ENCODE assay signal across 7 cellular contexts in the genomic region with DNA sequence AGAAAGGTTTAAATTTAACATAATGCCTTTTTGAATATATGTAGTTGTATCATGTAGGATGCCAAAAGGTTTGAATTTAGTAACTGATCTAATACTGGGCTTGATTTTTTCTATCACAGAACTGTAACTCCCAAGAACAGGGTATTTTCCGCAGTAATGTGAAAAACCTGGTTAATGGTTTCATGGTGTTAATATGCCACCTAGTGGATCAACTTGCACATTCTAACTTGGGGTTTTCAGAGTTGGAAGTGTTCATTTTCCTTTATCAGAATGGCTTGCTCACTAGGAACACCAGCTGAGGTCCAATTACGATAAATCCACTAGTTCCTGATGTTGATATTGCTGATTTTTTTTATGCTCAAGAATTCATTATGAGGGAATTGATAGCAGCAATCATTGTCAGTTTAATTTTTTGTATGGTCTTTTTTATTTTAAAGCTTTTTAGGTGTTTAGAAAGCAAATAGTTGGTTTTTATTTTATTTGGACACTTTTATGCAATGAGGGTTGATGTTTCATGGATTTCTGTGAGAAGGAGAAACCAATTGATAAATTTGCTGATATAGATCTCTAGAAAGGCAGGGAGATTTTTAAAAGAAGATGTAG.
DNase-seq lines count a peak whose midpoint lies in the region; TF ChIP-seq lines count a peak whose summit lies in the region.

No MANE protein-coding gene starts in this region.

- H3K4me1 ChIP-seq in fibroblast of lung (ENCODE audit: control insufficient read depth, extremely low read depth, insufficient read depth, low read length): no peaks in the 10 kb centered on the region
- peaks cover 2% of the 10 kb centered on the region for H3K4me1 ChIP-seq in neuron (ENCODE audit: insufficient read depth, low read length)

- H3K9ac ChIP-seq in SK-N-MC (ENCODE audit: insufficient read length): no peak overlapping the region
- no peak overlapping the region for H3K9ac ChIP-seq in fibroblast of lung (ENCODE audit: insufficient read depth, low read length)

- H3K4me3 ChIP-seq in H7 (ENCODE audit: insufficient read depth, low read depth, low read length): no peak overlapping the region
- H3K4me3 ChIP-seq in SK-N-MC: no peak overlapping the region
- no peak overlapping the region for H3K4me3 ChIP-seq in fibroblast of lung (replicated peaks in 1 of 4; ENCODE audit: control extremely low read depth in 1 of 4, insufficient read depth in 1 of 4, low read depth in 3 of 4, low read length in 4 of 4)
- H3K4me3 ChIP-seq in neuron (ENCODE audit: low read length): no peak overlapping the region

- H4K20me1 ChIP-seq in fibroblast of lung (ENCODE audit: control insufficient read depth, extremely low read depth, insufficient read depth, low read length): no peaks in the 10 kb centered on the region

- H3K36me3 ChIP-seq in H7 (replicated peaks; ENCODE audit: control insufficient read depth, insufficient read depth, low read length) (no peaks in the 10 kb centered on the region), SK-N-MC (ENCODE audit: insufficient read depth, low read length) (no peaks in the 10 kb centered on the region), fibroblast of lung (ENCODE audit: control insufficient read depth, insufficient read depth, low read length) (no peaks in the 10 kb centered on the region), neuron (ENCODE audit: insufficient read depth, low read length) (no peaks in the 10 kb centered on the region)

- no peak overlapping the region for H2AFZ ChIP-seq in fibroblast of lung (ENCODE audit: low read length)
- H2AFZ ChIP-seq in neuron (ENCODE audit: low read depth, low read length): peak overlapping the region; percentile 49

- no peaks in the 10 kb centered on the region for H3K79me2 ChIP-seq in fibroblast of lung (ENCODE audit: control insufficient read depth, insufficient read depth, low read length)

- H3K9me3 ChIP-seq in SK-N-MC (ENCODE audit: low read depth, low read length): no peaks in the 10 kb centered on the region
- H3K9me3 ChIP-seq in fibroblast of lung (ENCODE audit: control insufficient read depth, insufficient read depth, low read depth, low read length): no peaks in the 10 kb centered on the region
- H3K9me3 ChIP-seq in neuron (ENCODE audit: low read length): no peaks in the 10 kb centered on the region

- H3K4me2 ChIP-seq in fibroblast of lung (ENCODE audit: extremely low read depth, insufficient read depth, low read length): no peak overlapping the region

- TF ChIP-seq CTCF in GM10248 (IDR thresholded peaks at IDR 0.05; ENCODE audit: control extremely low read depth, extremely low read depth, low read depth, missing control alignments): peak; percentile 72
- peak; percentile 65 to 68 for TF ChIP-seq CTCF in fibroblast of lung (conservative IDR thresholded peaks at IDR 0.05 in 1 of 2, IDR thresholded peaks at IDR 0.05 in 1 of 2; ENCODE audit: low read depth in 1 of 2, low read length in 2 of 2)

- POLR2A ChIA-PET in GM10248 (lab: Yijun Ruan, JAX): no interaction called here

- H3K27me3 ChIP-seq in H7 (ENCODE audit: control insufficient read depth, insufficient read depth, low read length): no peaks in the 10 kb centered on the region; the same call in 1 of the 2 replicates
- H3K27me3 ChIP-seq in fibroblast of lung (ENCODE audit: control insufficient read depth, insufficient read depth, low read length): no peaks in the 10 kb centered on the region
- no peaks in the 10 kb centered on the region for H3K27me3 ChIP-seq in neuron (ENCODE audit: insufficient read depth, low read length)

- CTCF ChIA-PET in GM10248 (lab: Yijun Ruan, JAX): interaction anchor here (0.7 to 2.0 kb wide), 30 partner anchors 9 to 611 kb away, joined by 3 to 16 read pairs (median 4); partner anchors contain the start of genes PTGS2 and TPR

- DNase-seq in GM10248 (ENCODE audit: extremely low spot score) (peak; percentile 38), H7 (peak; percentile 28), NCI-H1048 (lab: John Stamatoyannopoulos, UW) (peak; percentile 63), SK-N-MC (ENCODE audit: low read depth, low spot score) (peak; percentile 47), fibroblast of lung (ENCODE audit: low read depth in 2 of 2) (peak; percentile 53 to 78)
- DNase-seq in activated effector memory CD4-positive, alpha-beta T cell treated with anti-CD3 and anti-CD28 coated beads, Interleukin-2, amount 50 U/mL, for 16 hours: no peak

- no peak overlapping the region for H3K27ac ChIP-seq in SK-N-MC
- no peak overlapping the region for H3K27ac ChIP-seq in fibroblast of lung (ENCODE audit: insufficient read depth, low read length)
